ENCODE assay signal across 8 cellular contexts in genomic region chr2:36596397-36596796, GRCh38. TPM values are rescaled to one million over a fixed set of nuclear protein-coding genes. Genes with fewer than 3 reads are reported as not detected.
DNase-seq lines count a peak whose midpoint lies in the region; ATAC-seq and TF ChIP-seq lines count a peak whose summit lies in the region.
"Had no signal": no experiment of that assay in that cellular context is flagged by ENCODE, and none has a peak within 500 bp of the region (broad histone marks: within the 10 kb centered on the region; RNA-seq: fewer than 3 reads in every experiment).

No MANE protein-coding gene starts in this region.

- H3K4me2 ChIP-seq in GM23338 (peak overlapping the region; percentile 81), skeletal muscle satellite cell (ENCODE audit: low read length) (peak overlapping the region; percentile 99)

- no peak overlapping the region for H2AFZ ChIP-seq in GM23338

- H3K4me3 Mint-ChIP-seq in GM23338, result peak overlapping the region; percentile 82
- H3K4me3 Mint-ChIP-seq in T-cell, result peak overlapping the region; percentile 89 to 96 (median 91)

- peaks cover 8% of the 10 kb centered on the region; the same call in 1 of the 2 replicates for H3K27me3 ChIP-seq in GM23338 (ENCODE audit: insufficient read depth)
- H3K27me3 ChIP-seq in skeletal muscle satellite cell (ENCODE audit: control insufficient read depth, insufficient read depth, low read length), result no peaks in the 10 kb centered on the region

- H3K27me3 Mint-ChIP-seq in GM23338 (ENCODE audit: insufficient read depth, low read depth, poor library complexity) (peaks cover 29% of the 10 kb centered on the region), T-cell (no peaks in the 10 kb centered on the region)

- H4K20me1 ChIP-seq in GM23338 (replicated peaks; ENCODE audit: insufficient read depth), result peaks cover 32% of the 10 kb centered on the region

- H3K4me3 ChIP-seq in GM23338 (peak overlapping the region; percentile 61), fibroblast of mammary gland (ENCODE audit: control insufficient read depth, low read depth, low read length) (peak overlapping the region; percentile 92), skeletal muscle satellite cell (ENCODE audit: low read length) (peak overlapping the region; percentile 99)

- H3K79me2 ChIP-seq in GM23338 (replicated peaks; ENCODE audit: insufficient read depth), result peaks cover 52% of the 10 kb centered on the region

- H3F3A ChIP-seq in GM23338 (replicated peaks; ENCODE audit: low read depth), result 0 out of 2 replicates have a peak, but pooled peaks cover 9% of the 10 kb centered on the region

- H3K27ac Mint-ChIP-seq in GM23338 (no peak overlapping the region), T-cell (no peak overlapping the region)

- H3K9ac ChIP-seq in skeletal muscle satellite cell (ENCODE audit: low read depth, low read length), result no peak overlapping the region

- TF ChIP-seq CTCF in GM23338 (conservative IDR thresholded peaks at IDR 0.05; ENCODE audit: low read depth in 2 of 2), result no peak
- TF ChIP-seq CTCF in fibroblast of mammary gland (conservative IDR thresholded peaks at IDR 0.05; ENCODE audit: control insufficient read depth, insufficient read depth, low read depth, low read length), result no peak

- H3K4me1 ChIP-seq in GM23338 (ENCODE audit: insufficient read depth) (peaks cover 11% of the 10 kb centered on the region; the same call in 1 of the 2 replicates), skeletal muscle satellite cell (ENCODE audit: control insufficient read depth, insufficient read depth, low read length) (peaks cover 38% of the 10 kb centered on the region)

- H3K9me3 ChIP-seq in skeletal muscle satellite cell (replicated peaks; ENCODE audit: low read length), result no peaks in the 10 kb centered on the region

- H3K27ac ChIP-seq in GM23338 (ENCODE audit: low read depth), result no peak overlapping the region

- H3K36me3 Mint-ChIP-seq in GM23338 (ENCODE audit: low read depth) (peaks cover 27% of the 10 kb centered on the region), T-cell (peaks cover 6% of the 10 kb centered on the region)

- DNase-seq in GM23338 (ENCODE audit: low spot score) (no peak), T-cell (no peak), fibroblast of mammary gland (ENCODE audit: low read depth) (no peak), NCI-H69 (lab: John Stamatoyannopoulos, UW) (no peak), HPDE6-E6E7 (ENCODE audit: extremely low spot score) (no peak)
- no peak for DNase-seq in stimulated activated naive CD4-positive, alpha-beta T cell treated with Interleukin-2 at 50 U/mL for 16 hours (lab: John Stamatoyannopoulos, UW)
- DNase-seq: NCI-H526 treated with DMSO at 0.1 percent for 48 hours had no signal

- H3K4me1 Mint-ChIP-seq in GM23338 (peaks cover 26% of the 10 kb centered on the region), T-cell (peaks cover 43 to 50% (median 46%) of the 10 kb centered on the region in 3 donors)

- CTCF ChIA-PET in T-cell (lab: Charles Lee), result no interaction called here

- H3K9me2 ChIP-seq in GM23338 (ENCODE audit: insufficient read depth), result no peaks in the 10 kb centered on the region

- ATAC-seq in GM23338 (no peak), T-cell (replicated peaks in 1 of 4) (no peak)

- H3K9me3 Mint-ChIP-seq in GM23338 (no peaks in the 10 kb centered on the region; the same call in 2 of the 3 replicates), T-cell (no peaks in the 10 kb centered on the region)

- POLR2A ChIA-PET in T-cell (lab: Charles Lee), result no interaction called here

- H3K36me3 ChIP-seq in GM23338 (ENCODE audit: insufficient read depth) (no peaks in the 10 kb centered on the region; the same call in 1 of the 2 replicates), skeletal muscle satellite cell (ENCODE audit: insufficient read depth, low read length) (peaks cover 10% of the 10 kb centered on the region)

TF ChIP-seq in GM23338, 12 proteins besides CTCF, POLR2A, EP300 and RAD21:
- TF ChIP-seq, protein P1, sequence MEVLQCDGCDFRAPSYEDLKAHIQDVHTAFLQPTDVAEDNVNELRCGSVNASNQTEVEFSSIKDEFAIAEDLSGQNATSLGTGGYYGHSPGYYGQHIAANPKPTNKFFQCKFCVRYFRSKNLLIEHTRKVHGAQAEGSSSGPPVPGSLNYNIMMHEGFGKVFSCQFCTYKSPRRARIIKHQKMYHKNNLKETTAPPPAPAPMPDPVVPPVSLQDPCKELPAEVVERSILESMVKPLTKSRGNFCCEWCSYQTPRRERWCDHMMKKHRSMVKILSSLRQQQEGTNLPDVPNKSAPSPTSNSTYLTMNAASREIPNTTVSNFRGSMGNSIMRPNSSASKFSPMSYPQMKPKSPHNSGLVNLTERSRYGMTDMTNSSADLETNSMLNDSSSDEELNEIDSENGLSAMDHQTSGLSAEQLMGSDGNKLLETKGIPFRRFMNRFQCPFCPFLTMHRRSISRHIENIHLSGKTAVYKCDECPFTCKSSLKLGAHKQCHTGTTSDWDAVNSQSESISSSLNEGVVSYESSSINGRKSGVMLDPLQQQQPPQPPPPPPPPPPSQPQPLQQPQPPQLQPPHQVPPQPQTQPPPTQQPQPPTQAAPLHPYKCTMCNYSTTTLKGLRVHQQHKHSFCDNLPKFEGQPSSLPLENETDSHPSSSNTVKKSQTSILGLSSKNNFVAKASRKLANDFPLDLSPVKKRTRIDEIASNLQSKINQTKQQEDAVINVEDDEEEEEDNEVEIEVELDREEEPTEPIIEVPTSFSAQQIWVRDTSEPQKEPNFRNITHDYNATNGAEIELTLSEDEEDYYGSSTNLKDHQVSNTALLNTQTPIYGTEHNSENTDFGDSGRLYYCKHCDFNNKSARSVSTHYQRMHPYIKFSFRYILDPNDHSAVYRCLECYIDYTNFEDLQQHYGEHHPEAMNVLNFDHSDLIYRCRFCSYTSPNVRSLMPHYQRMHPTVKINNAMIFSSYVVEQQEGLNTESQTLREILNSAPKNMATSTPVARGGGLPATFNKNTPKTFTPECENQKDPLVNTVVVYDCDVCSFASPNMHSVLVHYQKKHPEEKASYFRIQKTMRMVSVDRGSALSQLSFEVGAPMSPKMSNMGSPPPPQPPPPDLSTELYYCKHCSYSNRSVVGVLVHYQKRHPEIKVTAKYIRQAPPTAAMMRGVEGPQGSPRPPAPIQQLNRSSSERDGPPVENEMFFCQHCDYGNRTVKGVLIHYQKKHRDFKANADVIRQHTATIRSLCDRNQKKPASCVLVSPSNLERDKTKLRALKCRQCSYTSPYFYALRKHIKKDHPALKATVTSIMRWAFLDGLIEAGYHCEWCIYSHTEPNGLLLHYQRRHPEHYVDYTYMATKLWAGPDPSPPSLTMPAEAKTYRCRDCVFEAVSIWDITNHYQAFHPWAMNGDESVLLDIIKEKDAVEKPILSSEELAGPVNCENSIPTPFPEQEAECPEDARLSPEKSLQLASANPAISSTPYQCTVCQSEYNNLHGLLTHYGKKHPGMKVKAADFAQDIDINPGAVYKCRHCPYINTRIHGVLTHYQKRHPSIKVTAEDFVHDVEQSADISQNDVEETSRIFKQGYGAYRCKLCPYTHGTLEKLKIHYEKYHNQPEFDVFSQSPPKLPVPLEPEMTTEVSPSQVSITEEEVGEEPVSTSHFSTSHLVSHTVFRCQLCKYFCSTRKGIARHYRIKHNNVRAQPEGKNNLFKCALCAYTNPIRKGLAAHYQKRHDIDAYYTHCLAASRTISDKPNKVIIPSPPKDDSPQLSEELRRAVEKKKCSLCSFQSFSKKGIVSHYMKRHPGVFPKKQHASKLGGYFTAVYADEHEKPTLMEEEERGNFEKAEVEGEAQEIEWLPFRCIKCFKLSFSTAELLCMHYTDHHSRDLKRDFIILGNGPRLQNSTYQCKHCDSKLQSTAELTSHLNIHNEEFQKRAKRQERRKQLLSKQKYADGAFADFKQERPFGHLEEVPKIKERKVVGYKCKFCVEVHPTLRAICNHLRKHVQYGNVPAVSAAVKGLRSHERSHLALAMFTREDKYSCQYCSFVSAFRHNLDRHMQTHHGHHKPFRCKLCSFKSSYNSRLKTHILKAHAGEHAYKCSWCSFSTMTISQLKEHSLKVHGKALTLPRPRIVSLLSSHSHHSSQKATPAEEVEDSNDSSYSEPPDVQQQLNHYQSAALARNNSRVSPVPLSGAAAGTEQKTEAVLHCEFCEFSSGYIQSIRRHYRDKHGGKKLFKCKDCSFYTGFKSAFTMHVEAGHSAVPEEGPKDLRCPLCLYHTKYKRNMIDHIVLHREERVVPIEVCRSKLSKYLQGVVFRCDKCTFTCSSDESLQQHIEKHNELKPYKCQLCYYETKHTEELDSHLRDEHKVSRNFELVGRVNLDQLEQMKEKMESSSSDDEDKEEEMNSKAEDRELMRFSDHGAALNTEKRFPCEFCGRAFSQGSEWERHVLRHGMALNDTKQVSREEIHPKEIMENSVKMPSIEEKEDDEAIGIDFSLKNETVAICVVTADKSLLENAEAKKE (CRISPR knock-in tag; IDR thresholded peaks at IDR 0.05), result no peak
- TF ChIP-seq EZH2phosphoT487 (IDR thresholded peaks at IDR 0.05; ENCODE audit: unreplicated experiment), result no peak
- TF ChIP-seq, protein P2, sequence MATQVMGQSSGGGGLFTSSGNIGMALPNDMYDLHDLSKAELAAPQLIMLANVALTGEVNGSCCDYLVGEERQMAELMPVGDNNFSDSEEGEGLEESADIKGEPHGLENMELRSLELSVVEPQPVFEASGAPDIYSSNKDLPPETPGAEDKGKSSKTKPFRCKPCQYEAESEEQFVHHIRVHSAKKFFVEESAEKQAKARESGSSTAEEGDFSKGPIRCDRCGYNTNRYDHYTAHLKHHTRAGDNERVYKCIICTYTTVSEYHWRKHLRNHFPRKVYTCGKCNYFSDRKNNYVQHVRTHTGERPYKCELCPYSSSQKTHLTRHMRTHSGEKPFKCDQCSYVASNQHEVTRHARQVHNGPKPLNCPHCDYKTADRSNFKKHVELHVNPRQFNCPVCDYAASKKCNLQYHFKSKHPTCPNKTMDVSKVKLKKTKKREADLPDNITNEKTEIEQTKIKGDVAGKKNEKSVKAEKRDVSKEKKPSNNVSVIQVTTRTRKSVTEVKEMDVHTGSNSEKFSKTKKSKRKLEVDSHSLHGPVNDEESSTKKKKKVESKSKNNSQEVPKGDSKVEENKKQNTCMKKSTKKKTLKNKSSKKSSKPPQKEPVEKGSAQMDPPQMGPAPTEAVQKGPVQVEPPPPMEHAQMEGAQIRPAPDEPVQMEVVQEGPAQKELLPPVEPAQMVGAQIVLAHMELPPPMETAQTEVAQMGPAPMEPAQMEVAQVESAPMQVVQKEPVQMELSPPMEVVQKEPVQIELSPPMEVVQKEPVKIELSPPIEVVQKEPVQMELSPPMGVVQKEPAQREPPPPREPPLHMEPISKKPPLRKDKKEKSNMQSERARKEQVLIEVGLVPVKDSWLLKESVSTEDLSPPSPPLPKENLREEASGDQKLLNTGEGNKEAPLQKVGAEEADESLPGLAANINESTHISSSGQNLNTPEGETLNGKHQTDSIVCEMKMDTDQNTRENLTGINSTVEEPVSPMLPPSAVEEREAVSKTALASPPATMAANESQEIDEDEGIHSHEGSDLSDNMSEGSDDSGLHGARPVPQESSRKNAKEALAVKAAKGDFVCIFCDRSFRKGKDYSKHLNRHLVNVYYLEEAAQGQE (IDR thresholded peaks at IDR 0.05; ENCODE audit: unreplicated experiment), result no peak
- TF ChIP-seq POLR2AphosphoS5 (IDR thresholded peaks at IDR 0.05; ENCODE audit: low read depth), result no peak
TF ChIP-seq in GM23338: peak in this region for 0.

RNA-seq across cellular contexts. Expression of gene FEZ2, which starts 1.6 kb away (rescaled TPM):
- total RNA-seq in GM23338 (2014; rRNA removed; shearing (Covaris generic)), result 25.9 and 28.0 TPM in 2 replicates
- polyA plus RNA-seq in GM23338 (2016; fragmentation: Nextera tagmentation; extraction: Ambion mirVana), result 32.9 and 35.9 TPM in 2 replicates
- 10 to 100 TPM; 11.0 to 17.3 (median 12.8) TPM for total RNA-seq in T-cell
- 58.1 and 63.3 TPM in 2 replicates for total RNA-seq in skeletal muscle satellite cell (2012; rRNA removed)
